ENCODE assay signal across 28 cellular contexts in the genomic region with DNA sequence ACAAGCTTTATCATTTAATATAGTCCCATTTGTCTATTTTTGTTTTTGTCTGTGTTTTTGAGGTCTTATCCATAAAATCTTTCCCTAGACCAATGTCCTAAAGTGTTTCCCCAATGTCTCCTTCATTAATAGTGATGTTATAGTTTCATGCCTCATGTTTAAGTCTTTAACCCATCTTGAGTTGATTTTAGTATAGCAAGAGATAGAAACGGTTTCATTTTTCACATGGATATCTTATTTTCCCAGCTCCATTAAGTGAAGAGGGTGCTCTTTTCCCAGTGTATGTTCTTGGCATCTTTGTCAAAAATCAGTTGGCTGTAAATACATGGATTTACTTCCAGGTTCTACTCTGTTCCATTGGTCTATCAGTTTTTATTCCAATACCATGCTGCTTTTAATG.
"Had no signal": no experiment of that assay in that cellular context is flagged by ENCODE, and none has a peak within 500 bp of the region (broad histone marks: within the 10 kb centered on the region; RNA-seq: fewer than 3 reads in every experiment).

No MANE protein-coding gene starts in this region.

- H3K4me3 Mint-ChIP-seq: naive B cell; naive thymus-derived CD8-positive, alpha-beta T cell; natural killer cell treated with Interleukin-12 subunit alpha and Interleukin-12 subunit beta and Interleukin-15 and Interleukin-18, amount 100 ng/mL, for 72 hours; nephron progenitor cell; neural crest cell; stimulated activated effector memory CD8-positive, alpha-beta T cell treated with anti-CD3 and anti-CD28 coated beads, Interleukin-12 subunit alpha, Interleukin-12 subunit beta, amount 100 ng/mL, for 72 hours; stimulated activated naive B cell treated with anti-CD40 and anti-IgM and Interleukin-4, amounts not matched to agents 10 μg/mL and 1 μg/mL and 100 μg/mL, for 72 hours; stimulated activated naive CD8-positive, alpha-beta T cell treated with anti-CD3 and anti-CD28 coated beads, Interleukin-15, Interleukin-2, amounts not matched to agents 100 ng/mL and 50 ng/mL, for 24 hours had no signal

- H3K9me3 ChIP-seq: pancreas, thyroid gland had no signal

- H3K27me3 ChIP-seq: neutrophil, pancreas, stomach, thyroid gland, tibial nerve, upper lobe of left lung, vagina had no signal

- DNase-seq: naive B cell; naive thymus-derived CD8-positive, alpha-beta T cell; nephron progenitor cell; nucleus accumbens; pancreas; psoas muscle; right cardiac atrium; stimulated activated CD4-positive, alpha-beta T cell treated with anti-CD3 and anti-CD28 coated beads, Interleukin-15, amount 100 ng/mL, for 24 hours; stimulated activated CD4-positive, alpha-beta T cell treated with anti-CD3 and anti-CD28 coated beads, Interleukin-2, amount 100 ng/mL, for 24 hours; stimulated activated CD4-positive, alpha-beta T cell treated with anti-CD3 and anti-CD28 coated beads, Interleukin-2, amount 100 ng/mL, for 48 hours; stimulated activated CD4-positive, alpha-beta T cell treated with anti-CD3 and anti-CD28 coated beads, Interleukin-4, amount 100 ng/mL, for 24 hours; stimulated activated naive B cell treated with anti-CD40 and anti-IgM and Interleukin-4, amounts not matched to agents 10 μg/mL and 1 μg/mL and 100 μg/mL, for 72 hours; stimulated activated naive CD4-positive, alpha-beta T cell treated with Interleukin-2 at 50 U/mL for 16 hours; stomach; thyroid gland; trophoblast cell; upper lobe of left lung had no signal

- H3K36me3 Mint-ChIP-seq: stimulated activated effector memory CD8-positive, alpha-beta T cell treated with anti-CD3 and anti-CD28 coated beads, Interleukin-12 subunit alpha, Interleukin-12 subunit beta, amount 100 ng/mL, for 72 hours had no signal

- H3K36me3 ChIP-seq: neutrophil, pancreas, thoracic aorta, thyroid gland, upper lobe of left lung, vagina had no signal

- H3K4me3 ChIP-seq: pancreas, psoas muscle, skin epidermis, stomach, thoracic aorta, thyroid gland, tibial nerve, upper lobe of left lung, vagina had no signal

- ATAC-seq: naive thymus-derived CD8-positive, alpha-beta T cell; natural killer cell treated with Interleukin-12 subunit alpha and Interleukin-12 subunit beta and Interleukin-15 and Interleukin-18, amount 100 ng/mL, for 72 hours; pancreas; psoas muscle; right cardiac atrium; sciatic nerve; stimulated activated effector memory CD8-positive, alpha-beta T cell treated with anti-CD3 and anti-CD28 coated beads, Interleukin-12 subunit alpha, Interleukin-12 subunit beta, amount 100 ng/mL, for 72 hours; stimulated activated naive B cell treated with anti-CD40 and anti-IgM and Interleukin-4, amounts not matched to agents 10 μg/mL and 1 μg/mL and 100 μg/mL, for 72 hours had no signal

- FAIRE-seq: pancreas, urothelium cell line had no signal

- H3K4me1 ChIP-seq: pancreas, psoas muscle, stomach, thyroid gland, tibial nerve, upper lobe of left lung, vagina had no signal

- H3K4me1 Mint-ChIP-seq: nephron progenitor cell; neural crest cell; stimulated activated effector memory CD8-positive, alpha-beta T cell treated with anti-CD3 and anti-CD28 coated beads, Interleukin-12 subunit alpha, Interleukin-12 subunit beta, amount 100 ng/mL, for 72 hours; stimulated activated naive B cell treated with anti-CD40 and anti-IgM and Interleukin-4, amounts not matched to agents 10 μg/mL and 1 μg/mL and 100 μg/mL, for 72 hours had no signal

- H3K27me3 Mint-ChIP-seq: naive thymus-derived CD8-positive, alpha-beta T cell; stimulated activated naive B cell treated with anti-CD40 and anti-IgM and Interleukin-4, amounts not matched to agents 10 μg/mL and 1 μg/mL and 100 μg/mL, for 72 hours; stimulated activated naive CD8-positive, alpha-beta T cell treated with anti-CD3 and anti-CD28 coated beads, Interleukin-15, Interleukin-2, amounts not matched to agents 100 ng/mL and 50 ng/mL, for 24 hours had no signal

- H3K27ac ChIP-seq: neutrophil, pancreas, psoas muscle, skin epidermis, stomach, thoracic aorta, thyroid gland, tibial nerve, upper lobe of left lung, vagina had no signal

- H3K27ac Mint-ChIP-seq: naive B cell; naive thymus-derived CD8-positive, alpha-beta T cell; natural killer cell treated with Interleukin-12 subunit alpha and Interleukin-12 subunit beta and Interleukin-15 and Interleukin-18, amount 100 ng/mL, for 72 hours; nephron progenitor cell; stimulated activated effector memory CD8-positive, alpha-beta T cell treated with anti-CD3 and anti-CD28 coated beads, Interleukin-12 subunit alpha, Interleukin-12 subunit beta, amount 100 ng/mL, for 72 hours; stimulated activated naive B cell treated with anti-CD40 and anti-IgM and Interleukin-4, amounts not matched to agents 10 μg/mL and 1 μg/mL and 100 μg/mL, for 72 hours; stimulated activated naive CD8-positive, alpha-beta T cell treated with anti-CD3 and anti-CD28 coated beads, Interleukin-15, Interleukin-2, amounts not matched to agents 100 ng/mL and 50 ng/mL, for 24 hours had no signal
